1 cellular context compared by ENCODE assay signal in the genomic region with DNA sequence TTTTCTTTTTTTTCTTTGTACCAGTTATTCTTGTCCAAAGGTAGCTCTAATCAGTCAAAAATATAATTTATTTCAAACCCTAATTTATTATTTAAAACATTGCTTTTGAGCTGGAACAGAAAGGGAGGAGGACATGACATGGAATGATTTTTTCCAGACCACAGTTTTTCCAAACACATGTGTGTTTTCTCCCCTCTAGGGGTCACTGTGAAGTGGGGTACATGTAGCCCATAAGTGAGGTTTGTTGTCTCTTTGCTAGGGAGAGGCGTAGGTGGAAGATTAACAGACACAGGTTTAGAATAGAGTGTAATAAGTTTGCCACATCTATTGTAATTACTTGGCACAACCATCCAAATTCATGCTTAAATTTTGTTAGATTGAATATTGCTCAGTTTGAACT.
TF ChIP-seq lines count a peak whose summit lies in the region.

No MANE protein-coding gene starts in this region.

TF ChIP-seq in GM12878, 131 proteins besides CTCF, POLR2A, EP300 and RAD21 (continued from another document):
- TF ChIP-seq, protein P1, sequence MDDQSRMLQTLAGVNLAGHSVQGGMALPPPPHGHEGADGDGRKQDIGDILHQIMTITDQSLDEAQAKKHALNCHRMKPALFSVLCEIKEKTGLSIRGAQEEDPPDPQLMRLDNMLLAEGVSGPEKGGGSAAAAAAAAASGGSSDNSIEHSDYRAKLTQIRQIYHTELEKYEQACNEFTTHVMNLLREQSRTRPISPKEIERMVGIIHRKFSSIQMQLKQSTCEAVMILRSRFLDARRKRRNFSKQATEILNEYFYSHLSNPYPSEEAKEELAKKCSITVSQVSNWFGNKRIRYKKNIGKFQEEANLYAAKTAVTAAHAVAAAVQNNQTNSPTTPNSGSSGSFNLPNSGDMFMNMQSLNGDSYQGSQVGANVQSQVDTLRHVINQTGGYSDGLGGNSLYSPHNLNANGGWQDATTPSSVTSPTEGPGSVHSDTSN (IDR thresholded peaks at IDR 0.05; ENCODE audit: insufficient replicate concordance, low read depth, low read length) = no peak
- TF ChIP-seq RUNX3 (IDR thresholded peaks at IDR 0.05; ENCODE audit: low read length) (peak; percentile 24; the same call in 1 of the 2 replicates), YBX1 (IDR thresholded peaks at IDR 0.05) (no peak), CEBPB (IDR thresholded peaks at IDR 0.05; ENCODE audit: borderline replicate concordance in 1 of 2, low read depth in 2 of 2, low read length in 2 of 2) (no peak), SMC3 (IDR thresholded peaks at IDR 0.05; ENCODE audit: borderline replicate concordance, low read length) (peak; percentile 7; the same call in 1 of the 2 replicates)
- TF ChIP-seq, protein P2, sequence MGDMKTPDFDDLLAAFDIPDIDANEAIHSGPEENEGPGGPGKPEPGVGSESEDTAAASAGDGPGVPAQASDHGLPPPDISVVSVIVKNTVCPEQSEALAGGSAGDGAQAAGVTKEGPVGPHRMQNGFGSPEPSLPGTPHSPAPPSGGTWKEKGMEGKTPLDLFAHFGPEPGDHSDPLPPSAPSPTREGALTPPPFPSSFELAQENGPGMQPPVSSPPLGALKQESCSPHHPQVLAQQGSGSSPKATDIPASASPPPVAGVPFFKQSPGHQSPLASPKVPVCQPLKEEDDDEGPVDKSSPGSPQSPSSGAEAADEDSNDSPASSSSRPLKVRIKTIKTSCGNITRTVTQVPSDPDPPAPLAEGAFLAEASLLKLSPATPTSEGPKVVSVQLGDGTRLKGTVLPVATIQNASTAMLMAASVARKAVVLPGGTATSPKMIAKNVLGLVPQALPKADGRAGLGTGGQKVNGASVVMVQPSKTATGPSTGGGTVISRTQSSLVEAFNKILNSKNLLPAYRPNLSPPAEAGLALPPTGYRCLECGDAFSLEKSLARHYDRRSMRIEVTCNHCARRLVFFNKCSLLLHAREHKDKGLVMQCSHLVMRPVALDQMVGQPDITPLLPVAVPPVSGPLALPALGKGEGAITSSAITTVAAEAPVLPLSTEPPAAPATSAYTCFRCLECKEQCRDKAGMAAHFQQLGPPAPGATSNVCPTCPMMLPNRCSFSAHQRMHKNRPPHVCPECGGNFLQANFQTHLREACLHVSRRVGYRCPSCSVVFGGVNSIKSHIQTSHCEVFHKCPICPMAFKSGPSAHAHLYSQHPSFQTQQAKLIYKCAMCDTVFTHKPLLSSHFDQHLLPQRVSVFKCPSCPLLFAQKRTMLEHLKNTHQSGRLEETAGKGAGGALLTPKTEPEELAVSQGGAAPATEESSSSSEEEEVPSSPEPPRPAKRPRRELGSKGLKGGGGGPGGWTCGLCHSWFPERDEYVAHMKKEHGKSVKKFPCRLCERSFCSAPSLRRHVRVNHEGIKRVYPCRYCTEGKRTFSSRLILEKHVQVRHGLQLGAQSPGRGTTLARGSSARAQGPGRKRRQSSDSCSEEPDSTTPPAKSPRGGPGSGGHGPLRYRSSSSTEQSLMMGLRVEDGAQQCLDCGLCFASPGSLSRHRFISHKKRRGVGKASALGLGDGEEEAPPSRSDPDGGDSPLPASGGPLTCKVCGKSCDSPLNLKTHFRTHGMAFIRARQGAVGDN (IDR thresholded peaks at IDR 0.05) = no peak
- TF ChIP-seq, protein P3, sequence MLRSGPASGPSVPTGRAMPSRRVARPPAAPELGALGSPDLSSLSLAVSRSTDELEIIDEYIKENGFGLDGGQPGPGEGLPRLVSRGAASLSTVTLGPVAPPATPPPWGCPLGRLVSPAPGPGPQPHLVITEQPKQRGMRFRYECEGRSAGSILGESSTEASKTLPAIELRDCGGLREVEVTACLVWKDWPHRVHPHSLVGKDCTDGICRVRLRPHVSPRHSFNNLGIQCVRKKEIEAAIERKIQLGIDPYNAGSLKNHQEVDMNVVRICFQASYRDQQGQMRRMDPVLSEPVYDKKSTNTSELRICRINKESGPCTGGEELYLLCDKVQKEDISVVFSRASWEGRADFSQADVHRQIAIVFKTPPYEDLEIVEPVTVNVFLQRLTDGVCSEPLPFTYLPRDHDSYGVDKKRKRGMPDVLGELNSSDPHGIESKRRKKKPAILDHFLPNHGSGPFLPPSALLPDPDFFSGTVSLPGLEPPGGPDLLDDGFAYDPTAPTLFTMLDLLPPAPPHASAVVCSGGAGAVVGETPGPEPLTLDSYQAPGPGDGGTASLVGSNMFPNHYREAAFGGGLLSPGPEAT (IDR thresholded peaks at IDR 0.05; ENCODE audit: low read depth) = no peak
- TF ChIP-seq, protein P4, sequence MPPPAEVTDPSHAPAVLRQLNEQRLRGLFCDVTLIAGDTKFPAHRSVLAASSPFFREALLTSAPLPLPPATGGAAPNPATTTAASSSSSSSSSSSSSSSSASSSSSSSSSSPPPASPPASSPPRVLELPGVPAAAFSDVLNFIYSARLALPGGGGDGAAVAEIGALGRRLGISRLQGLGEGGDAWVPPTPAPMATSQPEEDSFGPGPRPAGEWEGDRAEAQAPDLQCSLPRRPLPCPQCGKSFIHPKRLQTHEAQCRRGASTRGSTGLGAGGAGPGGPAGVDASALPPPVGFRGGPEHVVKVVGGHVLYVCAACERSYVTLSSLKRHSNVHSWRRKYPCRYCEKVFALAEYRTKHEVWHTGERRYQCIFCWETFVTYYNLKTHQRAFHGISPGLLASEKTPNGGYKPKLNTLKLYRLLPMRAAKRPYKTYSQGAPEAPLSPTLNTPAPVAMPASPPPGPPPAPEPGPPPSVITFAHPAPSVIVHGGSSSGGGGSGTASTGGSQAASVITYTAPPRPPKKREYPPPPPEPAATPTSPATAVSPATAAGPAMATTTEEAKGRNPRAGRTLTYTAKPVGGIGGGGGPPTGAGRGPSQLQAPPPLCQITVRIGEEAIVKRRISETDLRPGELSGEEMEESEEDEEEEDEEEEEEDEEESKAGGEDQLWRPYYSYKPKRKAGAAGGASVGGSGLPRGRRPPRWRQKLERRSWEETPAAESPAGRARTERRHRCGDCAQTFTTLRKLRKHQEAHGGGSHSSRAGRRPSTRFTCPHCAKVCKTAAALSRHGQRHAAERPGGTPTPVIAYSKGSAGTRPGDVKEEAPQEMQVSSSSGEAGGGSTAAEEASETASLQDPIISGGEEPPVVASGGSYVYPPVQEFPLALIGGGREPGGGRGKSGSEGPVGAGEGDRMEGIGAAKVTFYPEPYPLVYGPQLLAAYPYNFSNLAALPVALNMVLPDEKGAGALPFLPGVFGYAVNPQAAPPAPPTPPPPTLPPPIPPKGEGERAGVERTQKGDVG (CRISPR knock-in tag; IDR thresholded peaks at IDR 0.05) = no peak
